Comparison of ENCODE assay signal across 1 cellular context in the genomic region with DNA sequence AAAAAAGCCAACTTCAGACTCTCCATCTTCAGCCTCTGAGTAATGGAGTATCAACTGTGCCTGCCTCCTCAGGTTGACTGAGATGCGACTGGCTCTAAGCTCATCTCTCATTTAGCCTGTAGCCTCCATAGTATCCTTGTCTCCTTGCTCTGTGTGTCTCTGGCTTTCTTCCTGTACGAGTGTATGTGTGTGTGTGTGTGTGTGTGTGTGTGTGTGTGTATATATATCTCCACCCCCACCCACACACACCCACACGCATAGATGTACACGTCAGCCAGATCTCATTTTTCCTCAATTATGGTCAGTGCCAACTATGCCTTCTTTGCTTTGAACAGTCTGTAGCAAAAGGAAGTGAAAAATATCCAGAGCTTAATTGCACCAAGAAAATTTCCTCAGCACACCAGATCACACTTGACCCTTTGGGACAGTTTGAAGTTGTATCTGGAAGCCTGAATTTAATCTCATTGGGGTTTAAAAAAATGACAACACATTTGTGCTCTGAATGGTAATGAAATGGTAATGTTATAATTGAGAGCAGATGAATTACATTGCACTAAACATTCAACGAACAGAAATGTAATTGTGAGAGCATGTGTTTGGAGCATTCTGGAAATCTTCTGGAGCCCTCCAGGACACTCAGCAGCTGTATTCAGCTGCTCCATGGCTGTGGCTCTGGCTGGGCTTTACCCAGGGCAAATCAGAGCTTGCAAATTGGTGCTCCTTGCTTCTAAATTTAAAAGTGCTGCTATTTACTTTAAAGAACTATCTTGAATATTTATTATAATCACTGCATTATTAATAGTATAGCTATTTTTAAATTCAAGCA.
TF ChIP-seq lines count a peak whose summit lies in the region.

No MANE protein-coding gene starts in this region.

TF ChIP-seq in A549, 52 proteins besides CTCF, POLR2A, EP300 and RAD21 (continued from another document):
- TF ChIP-seq PHF8 (IDR thresholded peaks at IDR 0.05; ENCODE audit: borderline replicate concordance, low read depth) (no peak), EHMT2 (IDR thresholded peaks at IDR 0.05; ENCODE audit: low read depth) (no peak), CHD2 (IDR thresholded peaks at IDR 0.05; ENCODE audit: low read length, partially characterized antibody) (no peak), CEBPB (IDR thresholded peaks at IDR 0.05) (no peak), KDM1A (IDR thresholded peaks at IDR 0.05; ENCODE audit: low read depth) (no peak), POLR2AphosphoS2 (conservative IDR thresholded peaks at IDR 0.05; ENCODE audit: low read length) (no peak), NR3C1 (IDR thresholded peaks at IDR 0.05) (no peak), BHLHE40 (IDR thresholded peaks at IDR 0.05; ENCODE audit: low read depth, low read length) (no peak)
- TF ChIP-seq, protein P1, sequence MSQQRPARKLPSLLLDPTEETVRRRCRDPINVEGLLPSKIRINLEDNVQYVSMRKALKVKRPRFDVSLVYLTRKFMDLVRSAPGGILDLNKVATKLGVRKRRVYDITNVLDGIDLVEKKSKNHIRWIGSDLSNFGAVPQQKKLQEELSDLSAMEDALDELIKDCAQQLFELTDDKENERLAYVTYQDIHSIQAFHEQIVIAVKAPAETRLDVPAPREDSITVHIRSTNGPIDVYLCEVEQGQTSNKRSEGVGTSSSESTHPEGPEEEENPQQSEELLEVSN (IDR thresholded peaks at IDR 0.05; ENCODE audit: borderline replicate concordance, low read depth) = no peak
- TF ChIP-seq, protein P2, sequence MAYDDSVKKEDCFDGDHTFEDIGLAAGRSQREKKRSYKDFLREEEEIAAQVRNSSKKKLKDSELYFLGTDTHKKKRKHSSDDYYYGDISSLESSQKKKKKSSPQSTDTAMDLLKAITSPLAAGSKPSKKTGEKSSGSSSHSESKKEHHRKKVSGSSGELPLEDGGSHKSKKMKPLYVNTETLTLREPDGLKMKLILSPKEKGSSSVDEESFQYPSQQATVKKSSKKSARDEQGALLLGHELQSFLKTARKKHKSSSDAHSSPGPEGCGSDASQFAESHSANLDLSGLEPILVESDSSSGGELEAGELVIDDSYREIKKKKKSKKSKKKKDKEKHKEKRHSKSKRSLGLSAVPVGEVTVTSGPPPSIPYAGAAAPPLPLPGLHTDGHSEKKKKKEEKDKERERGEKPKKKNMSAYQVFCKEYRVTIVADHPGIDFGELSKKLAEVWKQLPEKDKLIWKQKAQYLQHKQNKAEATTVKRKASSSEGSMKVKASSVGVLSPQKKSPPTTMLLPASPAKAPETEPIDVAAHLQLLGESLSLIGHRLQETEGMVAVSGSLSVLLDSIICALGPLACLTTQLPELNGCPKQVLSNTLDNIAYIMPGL (CRISPR knock-in tag; IDR thresholded peaks at IDR 0.05; ENCODE audit: borderline replicate concordance) = no peak
- TF ChIP-seq, protein P3, sequence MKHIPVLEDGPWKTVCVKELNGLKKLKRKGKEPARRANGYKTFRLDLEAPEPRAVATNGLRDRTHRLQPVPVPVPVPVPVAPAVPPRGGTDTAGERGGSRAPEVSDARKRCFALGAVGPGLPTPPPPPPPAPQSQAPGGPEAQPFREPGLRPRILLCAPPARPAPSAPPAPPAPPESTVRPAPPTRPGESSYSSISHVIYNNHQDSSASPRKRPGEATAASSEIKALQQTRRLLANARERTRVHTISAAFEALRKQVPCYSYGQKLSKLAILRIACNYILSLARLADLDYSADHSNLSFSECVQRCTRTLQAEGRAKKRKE (CRISPR knock-in tag; IDR thresholded peaks at IDR 0.05; ENCODE audit: low read depth) = no peak
